8 cellular contexts compared by ENCODE assay signal in the genomic region with DNA sequence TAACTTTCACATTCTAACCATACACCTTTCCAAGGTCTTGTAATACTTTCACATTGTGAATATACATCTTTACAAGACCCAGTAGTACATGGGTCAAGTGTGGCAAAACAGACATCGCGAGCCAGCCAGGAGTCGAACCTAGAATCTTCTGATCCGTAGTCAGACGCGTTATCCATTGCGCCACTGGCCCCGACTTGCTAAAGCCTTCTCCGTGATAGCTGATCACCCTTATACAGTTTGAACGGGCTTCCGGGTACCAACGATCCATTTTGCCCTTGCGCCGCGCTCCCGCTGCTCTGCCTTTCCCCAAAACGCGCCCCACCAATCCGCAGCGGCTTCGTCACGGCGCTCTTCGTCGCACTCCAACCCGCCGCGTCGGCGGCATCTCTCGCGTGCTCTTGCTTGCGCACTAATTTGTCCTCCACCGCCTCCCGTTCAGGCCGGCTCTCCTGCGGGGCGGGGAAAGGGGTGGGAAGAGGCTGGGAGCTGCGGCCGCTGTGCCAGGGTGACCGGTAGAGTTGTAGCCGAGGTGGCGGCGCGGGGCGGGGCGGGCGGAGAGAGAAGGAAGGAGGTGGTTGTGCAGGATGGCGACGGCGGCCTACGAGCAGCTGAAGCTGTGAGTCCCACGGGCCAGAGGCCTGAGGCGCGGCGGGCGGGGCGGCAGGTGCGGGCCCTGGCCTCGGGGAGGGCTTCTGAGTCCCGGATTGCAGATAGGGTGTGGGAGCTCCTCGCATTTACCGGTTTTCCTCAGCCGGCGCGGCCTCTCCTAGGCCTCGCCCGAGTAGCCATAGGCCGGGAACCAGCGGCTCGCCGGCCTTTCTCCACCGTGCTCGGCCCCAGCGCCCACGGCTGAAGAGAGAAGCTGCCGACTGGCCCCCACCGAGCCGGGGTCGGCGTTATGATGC. TPM values are rescaled to one million over a fixed set of nuclear protein-coding genes. Genes with fewer than 3 reads are reported as not detected.
DNase-seq lines count a peak whose midpoint lies in the region; ATAC-seq, FAIRE-seq and TF ChIP-seq lines count a peak whose summit lies in the region.

A gene with protein sequence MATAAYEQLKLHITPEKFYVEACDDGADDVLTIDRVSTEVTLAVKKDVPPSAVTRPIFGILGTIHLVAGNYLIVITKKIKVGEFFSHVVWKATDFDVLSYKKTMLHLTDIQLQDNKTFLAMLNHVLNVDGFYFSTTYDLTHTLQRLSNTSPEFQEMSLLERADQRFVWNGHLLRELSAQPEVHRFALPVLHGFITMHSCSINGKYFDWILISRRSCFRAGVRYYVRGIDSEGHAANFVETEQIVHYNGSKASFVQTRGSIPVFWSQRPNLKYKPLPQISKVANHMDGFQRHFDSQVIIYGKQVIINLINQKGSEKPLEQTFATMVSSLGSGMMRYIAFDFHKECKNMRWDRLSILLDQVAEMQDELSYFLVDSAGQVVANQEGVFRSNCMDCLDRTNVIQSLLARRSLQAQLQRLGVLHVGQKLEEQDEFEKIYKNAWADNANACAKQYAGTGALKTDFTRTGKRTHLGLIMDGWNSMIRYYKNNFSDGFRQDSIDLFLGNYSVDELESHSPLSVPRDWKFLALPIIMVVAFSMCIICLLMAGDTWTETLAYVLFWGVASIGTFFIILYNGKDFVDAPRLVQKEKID (plus strand): TSS at position 515 of the 905 bp plus-strand sequence. CDS start 70 bp downstream, at position 585.

- 0% methylated on average over 74 to 81 of the region's 81 CpGs for WGBS in pancreas, 2 donors

- intact Hi-C loops in Right ventricle myocardium superior (cut with DNase I), result no loop called here
- intact Hi-C loops in pancreas (cut with DNase I), result no loop called here
- intact Hi-C loops in tibial artery (cut with DNase I; ENCODE audit: low total_unique reads), result no loop called here

- peaks cover 19 to 31% (median 27%) of the 10 kb centered on the region in 3 donors for H3K4me1 ChIP-seq in pancreas
- peaks cover 0 to 47% (median 23%) of the 10 kb centered on the region in 4 donors for H3K4me1 ChIP-seq in tibial artery

- H3K9me3 ChIP-seq in pancreas (no peaks in the 10 kb centered on the region), tibial artery (no peaks in the 10 kb centered on the region)

- peak within 1 kb of the TSS; percentile 91 for H3K4me3 Mint-ChIP-seq in activated naive CD8-positive, alpha-beta T cell treated with anti-CD3 and anti-CD28 coated beads, Interleukin-2, amount 50 U/mL, for 24 hours

- peak; percentile 67 for FAIRE-seq in pancreas (lab: Jason Lieb, UNC)

- peak within 1 kb of the TSS; percentile 65 to 86 (median 80) for H3K27ac ChIP-seq in pancreas
- H3K27ac ChIP-seq in tibial artery, result peak within 1 kb of the TSS; percentile 86 to 95

- H3K4me3 ChIP-seq in GM12865 (ENCODE audit: low read depth, low read length), result peak within 1 kb of the TSS; percentile 96
- H3K4me3 ChIP-seq in pancreas, result peak within 1 kb of the TSS; percentile 78 to 83 (median 82)
- H3K4me3 ChIP-seq in tibial artery, result peak within 1 kb of the TSS; percentile 81 to 93

- no peaks in the 10 kb centered on the region for H3K36me3 ChIP-seq in pancreas
- H3K36me3 ChIP-seq in tibial artery, result peaks cover 0 to 4% (median 0%) of the 10 kb centered on the region in 3 donors

- H3K36me3 Mint-ChIP-seq in activated naive CD8-positive, alpha-beta T cell treated with anti-CD3 and anti-CD28 coated beads, Interleukin-2, amount 50 U/mL, for 24 hours (ENCODE audit: low read depth), result peaks cover 37% of the 10 kb centered on the region

- H3K9me3 Mint-ChIP-seq in activated naive CD8-positive, alpha-beta T cell treated with anti-CD3 and anti-CD28 coated beads, Interleukin-2, amount 50 U/mL, for 24 hours, result peaks cover 4% of the 10 kb centered on the region

- TF ChIP-seq CTCF in GM12865 (IDR thresholded peaks at IDR 0.05; ENCODE audit: insufficient read depth, low read depth, low read length, missing control alignments) (no peak), pancreas (IDR thresholded peaks at IDR 0.05) (no peak), tibial artery (IDR thresholded peaks at IDR 0.05) (no peak)

- H3K27ac Mint-ChIP-seq in activated naive CD8-positive, alpha-beta T cell treated with anti-CD3 and anti-CD28 coated beads, Interleukin-2, amount 50 U/mL, for 24 hours, result peak within 1 kb of the TSS; percentile 100

- peaks cover 60% of the 10 kb centered on the region for H3K4me1 Mint-ChIP-seq in activated naive CD8-positive, alpha-beta T cell treated with anti-CD3 and anti-CD28 coated beads, Interleukin-2, amount 50 U/mL, for 24 hours

- H3K27me3 ChIP-seq in pancreas (no peaks in the 10 kb centered on the region), tibial artery (no peaks in the 10 kb centered on the region)

- DNase-seq in GM12865 (ENCODE audit: low read depth) (peak; percentile 99), NCI-H1417 treated with DMSO at 0.1 percent for 48 hours (lab: John Stamatoyannopoulos, UW) (peak; percentile 82), SW480 (ENCODE audit: low spot score) (peak; percentile 98), Right ventricle myocardium superior (peak; percentile 99), pancreas (peak; percentile 98 to 99 (median 98)), tibial artery (peak; percentile 98 to 99)
- peak; percentile 96 for DNase-seq in activated naive CD8-positive, alpha-beta T cell treated with anti-CD3 and anti-CD28 coated beads, Interleukin-2, amount 50 U/mL, for 24 hours

- H3K27me3 Mint-ChIP-seq in activated naive CD8-positive, alpha-beta T cell treated with anti-CD3 and anti-CD28 coated beads, Interleukin-2, amount 50 U/mL, for 24 hours, result peaks cover 4% of the 10 kb centered on the region

- ATAC-seq in HG02763 (IDR thresholded peaks at IDR 0.05; ENCODE audit: unreplicated experiment), result peak; percentile 87
- peak; percentile 90 for ATAC-seq in activated naive CD8-positive, alpha-beta T cell treated with anti-CD3 and anti-CD28 coated beads, Interleukin-2, amount 50 U/mL, for 24 hours
- ATAC-seq in Right ventricle myocardium superior (ENCODE audit: poor library complexity), result peak; percentile 96
- peak; percentile 93 to 97 (median 94) for ATAC-seq in pancreas

RNA-seq across cellular contexts. Expression of the gene that starts here (rescaled TPM):
- total RNA-seq in Right ventricle myocardium superior (27.5 TPM), pancreas (10 to 100 TPM; 15.4 to 29.8 (median 18.4) TPM)
- 10 to 100 TPM; 18.3 to 28.9 TPM for polyA plus RNA-seq in pancreas

Comparison
In these comparisons a context has a peak if more than half of its experiments do, and no peak if none do; other contexts are left out.
1. Peak in every context shown above with its lines: DNase-seq, ATAC-seq, H3K4me3 ChIP-seq and H3K27ac ChIP-seq.